ENCODE assay signal across 1 cellular context in the genomic region with DNA sequence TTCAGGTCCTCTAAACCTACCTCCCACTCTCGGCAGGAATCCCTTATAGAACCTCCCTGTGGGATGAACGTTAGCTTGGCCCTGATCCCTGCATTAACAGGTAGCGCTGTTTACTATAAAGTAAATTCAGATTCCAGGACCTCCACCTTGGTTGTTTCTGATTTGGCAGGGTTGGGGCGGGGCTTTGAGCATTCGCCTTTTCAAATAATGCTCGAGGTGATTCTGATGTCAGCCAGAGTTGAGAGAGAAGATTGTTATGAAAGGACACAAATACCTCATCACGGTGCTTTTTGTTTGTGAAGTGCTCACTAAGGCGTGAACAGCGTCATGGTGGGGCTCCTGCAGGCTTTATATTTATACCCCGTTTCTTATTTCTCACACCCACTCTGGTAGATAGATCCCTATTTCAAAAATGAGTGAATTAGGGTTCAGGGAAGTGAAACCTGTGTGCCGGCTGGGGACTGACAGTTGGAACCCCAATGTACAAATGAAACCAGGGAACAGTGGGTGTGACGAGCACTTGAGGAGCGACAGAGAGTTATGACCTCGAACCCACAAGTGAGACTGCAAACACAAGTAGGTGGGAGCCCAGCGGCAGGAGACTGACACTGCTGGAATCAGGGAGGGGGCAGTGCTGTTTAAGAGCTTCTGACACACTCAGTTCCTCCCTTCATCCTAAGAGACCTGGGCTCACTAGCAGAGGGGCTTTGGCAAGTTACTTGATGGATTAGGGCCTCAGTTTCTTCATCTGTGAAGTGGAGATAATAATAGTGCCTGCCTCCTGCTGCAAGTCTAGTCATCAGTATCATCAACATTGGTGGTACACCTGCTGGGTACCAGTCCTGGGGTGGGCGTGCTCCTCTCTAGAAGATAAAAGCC.
TF ChIP-seq lines count a peak whose summit lies in the region.

No MANE protein-coding gene starts in this region.

TF ChIP-seq in SK-N-SH, 30 proteins besides CTCF, POLR2A, EP300 and RAD21 (continued from another document):
- TF ChIP-seq, protein P1, sequence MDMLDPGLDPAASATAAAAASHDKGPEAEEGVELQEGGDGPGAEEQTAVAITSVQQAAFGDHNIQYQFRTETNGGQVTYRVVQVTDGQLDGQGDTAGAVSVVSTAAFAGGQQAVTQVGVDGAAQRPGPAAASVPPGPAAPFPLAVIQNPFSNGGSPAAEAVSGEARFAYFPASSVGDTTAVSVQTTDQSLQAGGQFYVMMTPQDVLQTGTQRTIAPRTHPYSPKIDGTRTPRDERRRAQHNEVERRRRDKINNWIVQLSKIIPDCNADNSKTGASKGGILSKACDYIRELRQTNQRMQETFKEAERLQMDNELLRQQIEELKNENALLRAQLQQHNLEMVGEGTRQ (IDR thresholded peaks at IDR 0.05; ENCODE audit: borderline replicate concordance, low read depth, low read length): no peak
